1 cellular context compared by ENCODE assay signal in genomic region chr6:26254666-26255176, GRCh38.
TF ChIP-seq lines count a peak whose summit lies in the region.

No MANE protein-coding gene starts in this region.

TF ChIP-seq in WTC11, 78 proteins besides CTCF, POLR2A, EP300 and RAD21 (continued from another document):
- no peak for TF ChIP-seq NR1H2 (CRISPR knock-in tag; IDR thresholded peaks at IDR 0.05)
- TF ChIP-seq, protein P1, sequence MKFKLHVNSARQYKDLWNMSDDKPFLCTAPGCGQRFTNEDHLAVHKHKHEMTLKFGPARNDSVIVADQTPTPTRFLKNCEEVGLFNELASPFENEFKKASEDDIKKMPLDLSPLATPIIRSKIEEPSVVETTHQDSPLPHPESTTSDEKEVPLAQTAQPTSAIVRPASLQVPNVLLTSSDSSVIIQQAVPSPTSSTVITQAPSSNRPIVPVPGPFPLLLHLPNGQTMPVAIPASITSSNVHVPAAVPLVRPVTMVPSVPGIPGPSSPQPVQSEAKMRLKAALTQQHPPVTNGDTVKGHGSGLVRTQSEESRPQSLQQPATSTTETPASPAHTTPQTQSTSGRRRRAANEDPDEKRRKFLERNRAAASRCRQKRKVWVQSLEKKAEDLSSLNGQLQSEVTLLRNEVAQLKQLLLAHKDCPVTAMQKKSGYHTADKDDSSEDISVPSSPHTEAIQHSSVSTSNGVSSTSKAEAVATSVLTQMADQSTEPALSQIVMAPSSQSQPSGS (CRISPR knock-in tag; IDR thresholded peaks at IDR 0.05; ENCODE audit: borderline replicate concordance, low read depth), result no peak
- TF ChIP-seq TCF7 (CRISPR knock-in tag; IDR thresholded peaks at IDR 0.05; ENCODE audit: low read depth), result no peak
- TF ChIP-seq GRHL2 (CRISPR knock-in tag; IDR thresholded peaks at IDR 0.05; ENCODE audit: insufficient replicate concordance, severe bottlenecking), result no peak
- TF ChIP-seq ZBTB21 (CRISPR knock-in tag; IDR thresholded peaks at IDR 0.05; ENCODE audit: borderline replicate concordance), result no peak
- no peak for TF ChIP-seq KAT7 (CRISPR knock-in tag; IDR thresholded peaks at IDR 0.05; ENCODE audit: borderline replicate concordance)
- TF ChIP-seq, protein P2, sequence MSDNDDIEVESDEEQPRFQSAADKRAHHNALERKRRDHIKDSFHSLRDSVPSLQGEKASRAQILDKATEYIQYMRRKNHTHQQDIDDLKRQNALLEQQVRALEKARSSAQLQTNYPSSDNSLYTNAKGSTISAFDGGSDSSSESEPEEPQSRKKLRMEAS (CRISPR knock-in tag; IDR thresholded peaks at IDR 0.05), result no peak
- TF ChIP-seq ZNF138 (CRISPR knock-in tag; conservative IDR thresholded peaks at IDR 0.05), result no peak
- TF ChIP-seq, protein P3, sequence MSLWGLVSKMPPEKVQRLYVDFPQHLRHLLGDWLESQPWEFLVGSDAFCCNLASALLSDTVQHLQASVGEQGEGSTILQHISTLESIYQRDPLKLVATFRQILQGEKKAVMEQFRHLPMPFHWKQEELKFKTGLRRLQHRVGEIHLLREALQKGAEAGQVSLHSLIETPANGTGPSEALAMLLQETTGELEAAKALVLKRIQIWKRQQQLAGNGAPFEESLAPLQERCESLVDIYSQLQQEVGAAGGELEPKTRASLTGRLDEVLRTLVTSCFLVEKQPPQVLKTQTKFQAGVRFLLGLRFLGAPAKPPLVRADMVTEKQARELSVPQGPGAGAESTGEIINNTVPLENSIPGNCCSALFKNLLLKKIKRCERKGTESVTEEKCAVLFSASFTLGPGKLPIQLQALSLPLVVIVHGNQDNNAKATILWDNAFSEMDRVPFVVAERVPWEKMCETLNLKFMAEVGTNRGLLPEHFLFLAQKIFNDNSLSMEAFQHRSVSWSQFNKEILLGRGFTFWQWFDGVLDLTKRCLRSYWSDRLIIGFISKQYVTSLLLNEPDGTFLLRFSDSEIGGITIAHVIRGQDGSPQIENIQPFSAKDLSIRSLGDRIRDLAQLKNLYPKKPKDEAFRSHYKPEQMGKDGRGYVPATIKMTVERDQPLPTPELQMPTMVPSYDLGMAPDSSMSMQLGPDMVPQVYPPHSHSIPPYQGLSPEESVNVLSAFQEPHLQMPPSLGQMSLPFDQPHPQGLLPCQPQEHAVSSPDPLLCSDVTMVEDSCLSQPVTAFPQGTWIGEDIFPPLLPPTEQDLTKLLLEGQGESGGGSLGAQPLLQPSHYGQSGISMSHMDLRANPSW (CRISPR knock-in tag; conservative IDR thresholded peaks at IDR 0.05; ENCODE audit: low read depth), result no peak
- TF ChIP-seq ZNF263 (CRISPR knock-in tag; IDR thresholded peaks at IDR 0.05; ENCODE audit: low read depth), result no peak
